In the genomic region with DNA sequence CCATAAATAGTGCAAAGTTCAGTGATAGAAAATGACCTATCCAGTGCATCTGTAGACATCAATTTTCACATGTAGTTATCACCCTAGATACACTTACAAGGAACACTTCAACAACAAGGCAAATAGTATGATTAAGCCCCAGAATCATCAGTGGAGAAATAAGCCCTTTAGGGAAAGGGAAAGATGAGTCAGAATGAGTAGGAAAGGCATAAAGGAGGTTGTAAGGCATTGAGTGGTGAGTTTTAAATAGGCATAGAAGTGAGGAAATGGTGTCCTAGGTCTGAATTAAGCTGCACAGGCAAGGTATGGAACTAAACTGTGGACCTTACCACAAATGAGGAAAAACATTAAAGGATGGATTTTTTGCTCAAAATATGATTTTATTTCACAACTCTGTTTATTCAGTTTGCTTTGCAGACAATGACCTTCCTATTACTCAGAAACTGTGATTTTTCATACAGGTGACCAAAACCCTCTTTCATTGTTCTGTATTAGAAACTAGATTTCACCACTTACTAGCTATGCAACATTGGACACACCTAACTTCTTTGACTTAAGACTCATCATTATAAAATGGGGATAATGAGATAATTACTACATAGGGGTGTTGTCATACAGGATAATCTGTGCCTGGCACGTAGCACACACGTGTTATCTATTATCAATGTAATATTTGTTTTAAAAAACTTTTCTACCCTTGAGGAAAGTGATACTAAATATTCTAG, we compare ENCODE assay signal across 21 cellular contexts. TPM values are rescaled to one million over a fixed set of nuclear protein-coding genes. Genes with fewer than 3 reads are reported as not detected.
DNase-seq lines count a peak whose midpoint lies in the region; ATAC-seq and TF ChIP-seq lines count a peak whose summit lies in the region.
"Had no signal": no experiment of that assay in that cellular context is flagged by ENCODE, and none has a peak within 500 bp of the region (broad histone marks: within the 10 kb centered on the region; RNA-seq: fewer than 3 reads in every experiment).

No MANE protein-coding gene starts in this region.

- DNase-seq in activated naive CD8-positive, alpha-beta T cell treated with anti-CD3 and anti-CD28 coated beads, Interleukin-2, amount 50 U/mL, for 24 hours: no peak
- DNase-seq in activated naive CD8-positive, alpha-beta T cell treated with anti-CD3 and anti-CD28 coated beads for 36 hours: no peak
- DNase-seq in RWPE1 (ENCODE audit: low spot score) (peak; percentile 68), fibroblast of mammary gland (ENCODE audit: low read depth) (peak; percentile 83), stromal cell of bone marrow (ENCODE audit: low read depth) (peak; percentile 62), nephron progenitor cell (no peak), T-helper 2 cell (no peak)
- no peak for DNase-seq in activated T-cell treated with anti-CD3 and anti-CD28 coated beads, Interleukin-2, amount 50 U/mL, for 1 hour
- DNase-seq: 8988T; activated CD4-positive, CD25-positive, alpha-beta regulatory T cell treated with anti-CD3 and anti-CD28 coated beads, Interleukin-2, amount 50 U/mL, for 72 hours; DMS79; KG1; naive thymus-derived CD8-positive, alpha-beta T cell; NCI-H1105 treated with DMSO at 0.1 percent for 48 hours; posterior cingulate gyrus; spleen; T-helper 9 cell; upper lobe of left lung had no signal

- TF ChIP-seq CTCF in RWPE1 (conservative IDR thresholded peaks at IDR 0.05; ENCODE audit: low read depth): no peak
- no peak for TF ChIP-seq CTCF in fibroblast of mammary gland (conservative IDR thresholded peaks at IDR 0.05; ENCODE audit: control insufficient read depth, insufficient read depth, low read depth, low read length)
- no peak for TF ChIP-seq CTCF in nephron progenitor cell (IDR thresholded peaks at IDR 0.05)

- no peaks in the 10 kb centered on the region for H3K9me3 Mint-ChIP-seq in activated naive CD8-positive, alpha-beta T cell treated with anti-CD3 and anti-CD28 coated beads, Interleukin-2, amount 50 U/mL, for 24 hours
- H3K9me3 Mint-ChIP-seq in activated naive CD8-positive, alpha-beta T cell treated with anti-CD3 and anti-CD28 coated beads for 36 hours: peaks cover under 1% of the 10 kb centered on the region
- H3K9me3 Mint-ChIP-seq in nephron progenitor cell: peaks cover 10% of the 10 kb centered on the region

- H3K27ac Mint-ChIP-seq in activated naive CD8-positive, alpha-beta T cell treated with anti-CD3 and anti-CD28 coated beads, Interleukin-2, amount 50 U/mL, for 24 hours: no peak overlapping the region
- no peak overlapping the region for H3K27ac Mint-ChIP-seq in activated naive CD8-positive, alpha-beta T cell treated with anti-CD3 and anti-CD28 coated beads for 36 hours
- H3K27ac Mint-ChIP-seq in nephron progenitor cell: no peak overlapping the region
- H3K27ac Mint-ChIP-seq: naive thymus-derived CD8-positive, alpha-beta T cell; stimulated activated memory B cell treated with anti-CD40 and anti-IgM and Interleukin-4, amounts not matched to agents 10 μg/mL and 1 μg/mL and 100 μg/mL, for 72 hours had no signal

- H3K4me1 Mint-ChIP-seq in activated naive CD8-positive, alpha-beta T cell treated with anti-CD3 and anti-CD28 coated beads, Interleukin-2, amount 50 U/mL, for 24 hours: no peaks in the 10 kb centered on the region
- H3K4me1 Mint-ChIP-seq in activated naive CD8-positive, alpha-beta T cell treated with anti-CD3 and anti-CD28 coated beads for 36 hours: no peaks in the 10 kb centered on the region
- no peaks in the 10 kb centered on the region for H3K4me1 Mint-ChIP-seq in nephron progenitor cell
- H3K4me1 Mint-ChIP-seq: naive thymus-derived CD8-positive, alpha-beta T cell; stimulated activated memory B cell treated with anti-CD40 and anti-IgM and Interleukin-4, amounts not matched to agents 10 μg/mL and 1 μg/mL and 100 μg/mL, for 72 hours had no signal

- H3K36me3 Mint-ChIP-seq in activated naive CD8-positive, alpha-beta T cell treated with anti-CD3 and anti-CD28 coated beads, Interleukin-2, amount 50 U/mL, for 24 hours (ENCODE audit: low read depth): no peaks in the 10 kb centered on the region
- no peaks in the 10 kb centered on the region for H3K36me3 Mint-ChIP-seq in activated naive CD8-positive, alpha-beta T cell treated with anti-CD3 and anti-CD28 coated beads for 36 hours
- peaks cover 5% of the 10 kb centered on the region for H3K36me3 Mint-ChIP-seq in nephron progenitor cell (ENCODE audit: low read depth)
- H3K36me3 Mint-ChIP-seq: naive thymus-derived CD8-positive, alpha-beta T cell; stimulated activated memory B cell treated with anti-CD40 and anti-IgM and Interleukin-4, amounts not matched to agents 10 μg/mL and 1 μg/mL and 100 μg/mL, for 72 hours had no signal

- H3K27me3 Mint-ChIP-seq in activated naive CD8-positive, alpha-beta T cell treated with anti-CD3 and anti-CD28 coated beads, Interleukin-2, amount 50 U/mL, for 24 hours: peaks cover 9% of the 10 kb centered on the region
- H3K27me3 Mint-ChIP-seq in activated naive CD8-positive, alpha-beta T cell treated with anti-CD3 and anti-CD28 coated beads for 36 hours: peaks cover 19% of the 10 kb centered on the region
- H3K27me3 Mint-ChIP-seq in nephron progenitor cell (ENCODE audit: low read depth, poor library complexity): peaks cover 2% of the 10 kb centered on the region
- H3K27me3 Mint-ChIP-seq: stimulated activated memory B cell treated with anti-CD40 and anti-IgM and Interleukin-4, amounts not matched to agents 10 μg/mL and 1 μg/mL and 100 μg/mL, for 72 hours had no signal

- H3K27ac ChIP-seq in RWPE1: no peak overlapping the region
- H3K27ac ChIP-seq: C4-2B, HL-60, spleen, upper lobe of left lung had no signal

- H3K4me3 ChIP-seq in fibroblast of mammary gland (ENCODE audit: control insufficient read depth, low read depth, low read length): no peak overlapping the region
- H3K4me3 ChIP-seq: spleen, upper lobe of left lung had no signal

- H3K4me3 Mint-ChIP-seq in activated naive CD8-positive, alpha-beta T cell treated with anti-CD3 and anti-CD28 coated beads, Interleukin-2, amount 50 U/mL, for 24 hours: no peak overlapping the region
- no peak overlapping the region for H3K4me3 Mint-ChIP-seq in activated naive CD8-positive, alpha-beta T cell treated with anti-CD3 and anti-CD28 coated beads for 36 hours
- no peak overlapping the region for H3K4me3 Mint-ChIP-seq in nephron progenitor cell
- H3K4me3 Mint-ChIP-seq: naive thymus-derived CD8-positive, alpha-beta T cell; stimulated activated memory B cell treated with anti-CD40 and anti-IgM and Interleukin-4, amounts not matched to agents 10 μg/mL and 1 μg/mL and 100 μg/mL, for 72 hours had no signal

- POLR2A ChIA-PET in RWPE1 (lab: Yijun Ruan, JAX; ENCODE audit: low non-redundant PET): no interaction called here

- CTCF ChIA-PET in RWPE1 (lab: Yijun Ruan, JAX): interaction anchor here (0.6 to 0.8 kb wide), 3 partner anchors 33 to 627 kb away, joined by 3 read pairs; no protein-coding TSS in a partner anchor

- ATAC-seq in activated naive CD8-positive, alpha-beta T cell treated with anti-CD3 and anti-CD28 coated beads, Interleukin-2, amount 50 U/mL, for 24 hours: peak; percentile 24
- ATAC-seq: naive thymus-derived CD8-positive, alpha-beta T cell; stimulated activated memory B cell treated with anti-CD40 and anti-IgM and Interleukin-4, amounts not matched to agents 10 μg/mL and 1 μg/mL and 100 μg/mL, for 72 hours had no signal

RNA-seq across cellular contexts. Expression of gene MAP9, which starts 57.0 kb away (rescaled TPM):
- total RNA-seq in activated naive CD8-positive, alpha-beta T cell treated with anti-CD3 and anti-CD28 coated beads for 36 hours: 1 to 10 TPM; 8.1 to 8.4 TPM

Comparison
In these comparisons a context has a peak if more than half of its experiments do, and no peak if none do; other contexts are left out.
1. DNase-seq: peak in RWPE1 (single experiment), fibroblast of mammary gland (single experiment) and stromal cell of bone marrow (single experiment); none in activated naive CD8-positive, alpha-beta T cell treated with anti-CD3 and anti-CD28 coated beads, Interleukin-2, amount 50 U/mL, for 24 hours (single experiment), activated naive CD8-positive, alpha-beta T cell treated with anti-CD3 and anti-CD28 coated beads for 36 hours (single experiment), nephron progenitor cell (single experiment), activated T-cell treated with anti-CD3 and anti-CD28 coated beads, Interleukin-2, amount 50 U/mL, for 1 hour (single experiment) and T-helper 2 cell (0 of 5).